Comparison of ENCODE assay signal across 22 cellular contexts in genomic region chr21:37008705-37009104, GRCh38. TPM values are rescaled to one million over a fixed set of nuclear protein-coding genes. Genes with fewer than 3 reads are reported as not detected.
DNase-seq lines count a peak whose midpoint lies in the region; ATAC-seq and TF ChIP-seq lines count a peak whose summit lies in the region.
"Had no signal": no experiment of that assay in that cellular context is flagged by ENCODE, and none has a peak within 500 bp of the region (broad histone marks: within the 10 kb centered on the region; RNA-seq: fewer than 3 reads in every experiment).

No MANE protein-coding gene starts in this region.

- H3K36me3 ChIP-seq in H7 (replicated peaks; ENCODE audit: control insufficient read depth, insufficient read depth, low read length) = no peaks in the 10 kb centered on the region
- H3K36me3 ChIP-seq: BE2C, thoracic aorta had no signal

- peak overlapping the region; percentile 96 for H3K27ac Mint-ChIP-seq in progenitor cell of endocrine pancreas
- no peak overlapping the region for H3K27ac Mint-ChIP-seq in immature natural killer cell
- H3K27ac Mint-ChIP-seq: T-helper 2 cell treated with Interferon-gamma antibody and Interleukin-4, amounts not matched to agents 5 μg/mL and 100 μg/mL, for 36 hours had no signal

- H3K4me3 Mint-ChIP-seq in progenitor cell of endocrine pancreas (ENCODE audit: low read depth) (peak overlapping the region; percentile 74), immature natural killer cell (peak overlapping the region in 1 of 5 donors; percentile 13)

- DNase-seq in H7 (peak; percentile 61), NCI-H187 (lab: John Stamatoyannopoulos, UW) (peak; percentile 98 to 99), NCI-H748 (lab: John Stamatoyannopoulos, UW; ENCODE audit: unreplicated experiment) (peak; percentile 98), progenitor cell of endocrine pancreas (ENCODE audit: low spot score, unreplicated experiment) (peak; percentile 53), immature natural killer cell (no peak)
- DNase-seq: activated effector memory CD4-positive, alpha-beta T cell treated with anti-CD3 and anti-CD28 coated beads, Interleukin-2, amount 50 U/mL, for 16 hours; amniotic stem cell; BE2C; cerebellar nuclear complex; EL; KBM-7; left colon; mucosa of descending colon; NCI-H1694 treated with DMSO at 0.1 percent for 48 hours; occipital lobe; SIG-M5; small intestine had no signal

- peaks cover 44% of the 10 kb centered on the region for H3K27me3 ChIP-seq in H7 (ENCODE audit: control insufficient read depth, insufficient read depth, low read length)

- no peak for TF ChIP-seq POLR2A in GM18505 (IDR thresholded peaks at IDR 0.05; ENCODE audit: borderline replicate concordance, extremely low read depth, insufficient read depth, insufficient read length)

- no peak for TF ChIP-seq CTCF in progenitor cell of endocrine pancreas (IDR thresholded peaks at IDR 0.05; ENCODE audit: unreplicated experiment)

- ATAC-seq in HG03521 (IDR thresholded peaks at IDR 0.05; ENCODE audit: unreplicated experiment) (no peak), GM18505 (IDR thresholded peaks at IDR 0.05; ENCODE audit: unreplicated experiment) (no peak)
- ATAC-seq: activated CD4-positive, CD25-positive, alpha-beta regulatory T cell treated with anti-CD3 and anti-CD28 coated beads, Interleukin-2, amount 50 U/mL, for 24 hours; left colon; mucosa of descending colon had no signal

- peaks cover 25% of the 10 kb centered on the region for H3K4me1 Mint-ChIP-seq in progenitor cell of endocrine pancreas (ENCODE audit: low read depth)
- peaks cover 11 to 17% of the 10 kb centered on the region in 2 donors for H3K4me1 Mint-ChIP-seq in immature natural killer cell

- no peak overlapping the region for H3K4me3 ChIP-seq in H7 (ENCODE audit: insufficient read depth, low read depth, low read length)
- H3K4me3 ChIP-seq: mucosa of descending colon had no signal

- H3K36me3 Mint-ChIP-seq in progenitor cell of endocrine pancreas (ENCODE audit: insufficient read depth) (peaks cover 5% of the 10 kb centered on the region), immature natural killer cell (no peaks in the 10 kb centered on the region)

- no peaks in the 10 kb centered on the region for H3K27me3 Mint-ChIP-seq in progenitor cell of endocrine pancreas
- peaks cover 7 to 19% (median 14%) of the 10 kb centered on the region in 3 donors for H3K27me3 Mint-ChIP-seq in immature natural killer cell (ENCODE audit: low read depth in 3 of 3)

- H3K9me3 Mint-ChIP-seq in progenitor cell of endocrine pancreas (ENCODE audit: low read depth) = no peaks in the 10 kb centered on the region
- no peaks in the 10 kb centered on the region for H3K9me3 Mint-ChIP-seq in immature natural killer cell
- H3K9me3 Mint-ChIP-seq: T-helper 2 cell treated with Interferon-gamma antibody and Interleukin-4, amounts not matched to agents 5 μg/mL and 100 μg/mL, for 36 hours had no signal

RNA-seq across cellular contexts. Expression of gene RIPPLY3, which starts 2.2 kb away (rescaled TPM):
- total RNA-seq in H7 (2014; rRNA removed; shearing (Covaris generic)) = 0.52 and 0.94 TPM in 2 replicates
- 17.9 and 18.9 TPM in 2 replicates for total RNA-seq in progenitor cell of endocrine pancreas
- not detected for polyA plus RNA-seq in immature natural killer cell
- total RNA-seq: mucosa of descending colon, occipital lobe, thoracic aorta had no signal

RNA-seq across cellular contexts. Expression of gene HLCS, which starts 42.2 kb away (rescaled TPM):
- total RNA-seq in H7 (2014; rRNA removed; shearing (Covaris generic)) = 13.0 and 14.3 TPM in 2 replicates
- 32.3 and 34.3 TPM in 2 replicates for total RNA-seq in progenitor cell of endocrine pancreas
- 10 to 100 TPM; 12.6 to 15.7 (median 15.5) TPM for polyA plus RNA-seq in immature natural killer cell

Comparison
In these comparisons a context has a peak if more than half of its experiments do, and no peak if none do; other contexts are left out.
1. DNase-seq: peak in H7 (single experiment), NCI-H187 (2 of 2), NCI-H748 (single experiment) and progenitor cell of endocrine pancreas (single experiment); none in immature natural killer cell (0 of 3).